ENCODE assay signal across 19 cellular contexts in genomic region chr21:42280356-42281195, GRCh38. TPM values are rescaled to one million over a fixed set of nuclear protein-coding genes. Genes with fewer than 3 reads are reported as not detected.
DNase-seq lines count a peak whose midpoint lies in the region; ATAC-seq, FAIRE-seq and TF ChIP-seq lines count a peak whose summit lies in the region.
"Had no signal": no experiment of that assay in that cellular context is flagged by ENCODE, and none has a peak within 500 bp of the region (broad histone marks: within the 10 kb centered on the region; RNA-seq: fewer than 3 reads in every experiment).

No MANE protein-coding gene starts in this region.

- no peak for TF ChIP-seq CTCF in H1 (IDR thresholded peaks at IDR 0.05; ENCODE audit: control extremely low read depth in 1 of 3, insufficient read depth in 1 of 3, low read depth in 1 of 3, low read length in 3 of 3)
- TF ChIP-seq CTCF in right lobe of liver (IDR thresholded peaks at IDR 0.05): no peak

- H3K27ac ChIP-seq in BLaER1 (0 out of 2 replicates have a peak overlapping the region, but pooled peaks have one; percentile 15), H1 (ENCODE audit: low read depth, low read length) (no peak overlapping the region), right lobe of liver (no peak overlapping the region)
- H3K27ac ChIP-seq: 22Rv1, A549 had no signal

- H2AK5ac ChIP-seq in H1 (ENCODE audit: low read depth, low read length): no peak overlapping the region

- H2AFZ ChIP-seq in H1 (ENCODE audit: low read length): no peak overlapping the region

- no peak overlapping the region for H2BK5ac ChIP-seq in H1 (ENCODE audit: low read depth, low read length)

- H3K4me1 ChIP-seq in BLaER1 (peaks cover 93% of the 10 kb centered on the region), H1 (replicated peaks in 1 of 4; ENCODE audit: control insufficient read depth in 3 of 4, insufficient read depth in 4 of 4, low read length in 3 of 4) (no peaks in the 10 kb centered on the region), right lobe of liver (peaks cover 0 to 4% (median 0%) of the 10 kb centered on the region in 4 donors)
- H3K4me1 ChIP-seq: A549, HAP-1 had no signal

- peak overlapping the region; percentile 68 for H3K4me2 ChIP-seq in BLaER1
- H3K4me2 ChIP-seq in H1 (ENCODE audit: insufficient read depth in 1 of 2, low read depth in 2 of 2, low read length in 2 of 2): no peak overlapping the region
- H3K4me2 ChIP-seq: A549 had no signal

- POLR2A ChIA-PET in H1 (lab: Charles Lee; ENCODE audit: partially characterized antibody): no interaction called here

- TF ChIP-seq POLR2A in H1 (IDR thresholded peaks at IDR 0.05; ENCODE audit: control extremely low read depth in 1 of 2, low read depth in 2 of 2, low read length in 2 of 2): no peak
- no peak for TF ChIP-seq POLR2A in right lobe of liver (IDR thresholded peaks at IDR 0.05)

- no peak overlapping the region for H3K18ac ChIP-seq in H1 (ENCODE audit: extremely low read depth, low read length)

- TF ChIP-seq EP300 in H1 (IDR thresholded peaks at IDR 0.05; ENCODE audit: borderline replicate concordance in 1 of 2, low read depth in 2 of 2, low read length in 2 of 2): no peak

- no peak overlapping the region for H2BK20ac ChIP-seq in H1 (ENCODE audit: low read length)

- no peaks in the 10 kb centered on the region for H3K79me2 ChIP-seq in H1 (ENCODE audit: control insufficient read depth in 1 of 2, insufficient read depth in 2 of 2, low read length in 2 of 2)

- peak overlapping the region; percentile 57; the same call in 1 of the 2 replicates for H4K8ac ChIP-seq in H1 (ENCODE audit: extremely low read depth, insufficient read depth, low read length)

- H3K23me2 ChIP-seq in H1 (ENCODE audit: low read depth, low read length): no peaks in the 10 kb centered on the region

- no peak overlapping the region for H2BK120ac ChIP-seq in H1 (replicated peaks; ENCODE audit: low read depth, low read length)

- 88% methylated on average over 19 of the region's 22 CpGs; no CpG with 5 or more reads in 1 of the 2 experiments for whole genome bisulfite sequencing in H1 (ENCODE audit: extremely low coverage in 1 of 2, insufficient coverage in 1 of 2, insufficient read length in 1 of 2, insufficient replicate concordance in 2 of 2, low coverage in 1 of 2, low lambda C conversion rate in 2 of 2, missing lambda C conversion rate in 1 of 2), 2 experiments
- WGBS in right lobe of liver (ENCODE audit: insufficient coverage, low coverage, low lambda C conversion rate, missing lambda C conversion rate): 54% methylated on average over 4 of the region's 22 CpGs

- H4K5ac ChIP-seq in H1 (ENCODE audit: insufficient read length, low read depth, low read length): no peak overlapping the region

- no peak overlapping the region for H2BK12ac ChIP-seq in H1 (ENCODE audit: low read depth, low read length)

- no peak overlapping the region for H3K56ac ChIP-seq in H1 (replicated peaks; ENCODE audit: insufficient read length, low read depth, low read length)

- no peak overlapping the region for H3K23ac ChIP-seq in H1 (ENCODE audit: insufficient read length)

- CTCF ChIA-PET in H1 (lab: Charles Lee; ENCODE audit: partially characterized antibody): interaction anchor here (0.9 to 2.0 kb wide), 10 partner anchors 8 to 464 kb away, joined by 3 to 7 read pairs (median 3); no protein-coding TSS in a partner anchor

- ATAC-seq in right lobe of liver (peak; percentile 5 to 31 (median 27)), GM18870 (IDR thresholded peaks at IDR 0.05; ENCODE audit: unreplicated experiment) (no peak), HG03045 (IDR thresholded peaks at IDR 0.05; ENCODE audit: unreplicated experiment) (no peak)
- ATAC-seq: A549 had no signal

- no peak for TF ChIP-seq RAD21 in H1 (IDR thresholded peaks at IDR 0.05 in 1 of 2, conservative IDR thresholded peaks at IDR 0.05 in 1 of 2; ENCODE audit: low read depth in 2 of 2, low read length in 2 of 2)

- no peak overlapping the region for H3K4ac ChIP-seq in H1 (replicated peaks; ENCODE audit: insufficient read length, low read depth, low read length)

- H4K20me1 ChIP-seq in BLaER1 (peaks cover 73% of the 10 kb centered on the region), H1 (replicated peaks in 1 of 2; ENCODE audit: control insufficient read depth in 1 of 2, insufficient read depth in 2 of 2, low read length in 2 of 2) (no peaks in the 10 kb centered on the region)

- H4K91ac ChIP-seq in H1 (replicated peaks; ENCODE audit: insufficient read length, low read length): no peak overlapping the region

- no peak overlapping the region for H2BK15ac ChIP-seq in H1 (ENCODE audit: low read length)

- DNase-seq in H1 (ENCODE audit: low read depth in 1 of 2, low spot score in 2 of 2) (no peak), right lobe of liver (no peak), posterior vena cava (ENCODE audit: low spot score) (peak; percentile 72), Kasumi-1 (lab: John Stamatoyannopoulos, UW) (no peak)
- DNase-seq: AML-193; Calu3; CD8-positive, alpha-beta T cell; GOT3; KG1 had no signal

- no peaks in the 10 kb centered on the region for H3K79me1 ChIP-seq in H1 (ENCODE audit: low read depth, low read length)

- H3K27me3 ChIP-seq in BLaER1 (no peaks in the 10 kb centered on the region), H1 (replicated peaks in 1 of 4; ENCODE audit: control insufficient read depth in 3 of 4, extremely low read depth in 1 of 4, insufficient read depth in 3 of 4, low read length in 3 of 4) (no peaks in the 10 kb centered on the region), right lobe of liver (no peaks in the 10 kb centered on the region)

- intact Hi-C loops in right lobe of liver (cut with DNase I): no loop called here
- intact Hi-C loops in posterior vena cava (cut with DNase I): no loop called here

- H3K9ac ChIP-seq in BLaER1: peak overlapping the region; percentile 42
- no peak overlapping the region for H3K9ac ChIP-seq in H1 (replicated peaks in 1 of 4; ENCODE audit: extremely low read depth in 1 of 4, low read depth in 3 of 4, low read length in 3 of 4)

- no peak for FAIRE-seq in H1 (lab: Jason Lieb, UNC)
- FAIRE-seq: A549, G401.6, GM12891 had no signal

- peaks cover 70% of the 10 kb centered on the region for H3K36me3 ChIP-seq in BLaER1
- H3K36me3 ChIP-seq in H1 (ENCODE audit: control insufficient read depth in 2 of 4, insufficient read depth in 4 of 4, low read length in 3 of 4): no peaks in the 10 kb centered on the region
- no peaks in the 10 kb centered on the region for H3K36me3 ChIP-seq in right lobe of liver
- H3K36me3 ChIP-seq: HAP-1 had no signal

- H3K9me3 ChIP-seq in BLaER1 (no peaks in the 10 kb centered on the region), H1 (ENCODE audit: insufficient read depth in 2 of 2, low read depth in 1 of 2, low read length in 1 of 2) (no peaks in the 10 kb centered on the region), right lobe of liver (no peaks in the 10 kb centered on the region)
- H3K9me3 ChIP-seq: A549, HAP-1 had no signal

- H3K4me3 ChIP-seq in BLaER1 (no peak overlapping the region), H1 (ENCODE audit: extremely low read depth in 1 of 4, insufficient read depth in 2 of 4, low read depth in 3 of 4, low read length in 4 of 4) (no peak overlapping the region), right lobe of liver (no peak overlapping the region)
- H3K4me3 ChIP-seq: A549, HAP-1 had no signal

- H3K14ac ChIP-seq in H1 (ENCODE audit: insufficient read length): no peak overlapping the region

TF ChIP-seq in H1, 55 proteins besides CTCF, POLR2A, EP300 and RAD21:
- TF ChIP-seq EZH2 (IDR thresholded peaks at IDR 0.05; ENCODE audit: low read depth, low read length, severe bottlenecking) (no peak), JUN (IDR thresholded peaks at IDR 0.05; ENCODE audit: low read depth, low read length) (no peak), SIN3A (conservative IDR thresholded peaks at IDR 0.05 in 1 of 2, IDR thresholded peaks at IDR 0.05 in 1 of 2; ENCODE audit: low read depth in 1 of 2, low read length in 2 of 2) (no peak), ASH2L (IDR thresholded peaks at IDR 0.05; ENCODE audit: low read length) (no peak), TAF1 (IDR thresholded peaks at IDR 0.05; ENCODE audit: low read depth, low read length) (no peak), EGR1 (IDR thresholded peaks at IDR 0.05; ENCODE audit: borderline replicate concordance, low read depth, low read length) (no peak), SIRT6 (IDR thresholded peaks at IDR 0.05; ENCODE audit: low read length) (no peak), RXRA (IDR thresholded peaks at IDR 0.05; ENCODE audit: insufficient read depth, low read depth, low read length) (no peak), POU5F1 (IDR thresholded peaks at IDR 0.05; ENCODE audit: low read depth, low read length) (no peak), HDAC2 (IDR thresholded peaks at IDR 0.05; ENCODE audit: borderline replicate concordance in 1 of 2, low read depth in 2 of 2, low read length in 2 of 2) (no peak), SUZ12 (IDR thresholded peaks at IDR 0.05; ENCODE audit: low read length) (no peak), SP2 (IDR thresholded peaks at IDR 0.05; ENCODE audit: low read length) (no peak), KDM1A (IDR thresholded peaks at IDR 0.05; ENCODE audit: borderline replicate concordance, low read length) (no peak), YY1 (IDR thresholded peaks at IDR 0.05; ENCODE audit: low read depth, low read length) (no peak), RNF2 (IDR thresholded peaks at IDR 0.05; ENCODE audit: borderline replicate concordance, low read depth, low read length, missing control alignments, poor library complexity, severe bottlenecking) (no peak), CBX8 (IDR thresholded peaks at IDR 0.05; ENCODE audit: borderline replicate concordance, low read depth, low read length) (no peak), SP1 (IDR thresholded peaks at IDR 0.05; ENCODE audit: low read depth, low read length) (no peak), BCL11A (IDR thresholded peaks at IDR 0.05; ENCODE audit: low read depth in 2 of 2, low read length in 2 of 2) (no peak)
TF ChIP-seq in H1: peak in this region for 0.

RNA-seq across cellular contexts. Expression of gene TFF3, which starts 34.6 kb away (rescaled TPM):
- 1.7 TPM in 1 of 2 replicates, not detected in the other for total RNA-seq in H1 (2021; fragmentation: NEBNext Ultra II Directional; extraction: Animal tissue kit (Norgen Biotek cat#: 25700))
- polyA plus RNA-seq in H1 (2011; rRNA removed): 4.1 and 6.7 TPM in 2 replicates
- 2.8 TPM for polyA plus RNA-seq in H1 (2011; cell fraction: cytosol; rRNA removed)
- polyA plus RNA-seq in H1 (2011; cell fraction: nucleus; rRNA removed): 2.2 TPM
- polyA plus RNA-seq in H1 (2012, experiment 1 of 2): 1.2 to 4.3 TPM (median 2.0 TPM) in 4 replicates
- polyA plus RNA-seq in H1 (2012, experiment 2 of 2): 8.3 TPM
- polyA plus RNA-seq in H1 (2013, experiment 1 of 2): 2.6 TPM
- polyA plus RNA-seq in H1 (2013, experiment 2 of 2): 2.0 TPM
- 0.41 TPM in 1 of 2 replicates, not detected in the other for polyA minus RNA-seq in H1 (2011; rRNA and poly(A)+ RNA removed)
- not detected for polyA minus RNA-seq in H1 (2011; cell fraction: cytosol; rRNA and poly(A)+ RNA removed)
- not detected for polyA minus RNA-seq in H1 (2011; cell fraction: nucleus; rRNA and poly(A)+ RNA removed)
- total RNA-seq in right lobe of liver: 1 to 10 TPM in 5 of 6 experiments, under 1 TPM in 1; 0.88 to 6.8 (median 2.5) TPM
- 10 to 100 TPM; 21.1 to 24.4 TPM for total RNA-seq in posterior vena cava
- total RNA-seq: Calu3; CD8-positive, alpha-beta T cell; LHCN-M2 had no signal
- polyA plus RNA-seq: BJ had no signal

Comparison
In these comparisons a context has a peak if more than half of its experiments do, and no peak if none do; other contexts are left out.
1. ATAC-seq: peak in right lobe of liver (4 of 4); none in GM18870 (single experiment) and HG03045 (single experiment).